In genomic region chr6:170289971-170290305, GRCh38 we compare ENCODE assay signal across 8 cellular contexts. TPM values are rescaled to one million over a fixed set of nuclear protein-coding genes. Genes with fewer than 3 reads are reported as not detected.
A peak's percentile ranks its signal among the peaks of the same experiment; 100 is the strongest.
DNase-seq lines count a peak whose midpoint lies in the region; ATAC-seq and TF ChIP-seq lines count a peak whose summit lies in the region.

No MANE protein-coding gene starts in this region.

- TF ChIP-seq CTCF in mucosa of descending colon (IDR thresholded peaks at IDR 0.05): no peak

- no peak for DNase-seq in stimulated activated naive CD8-positive, alpha-beta T cell treated with anti-CD3 and anti-CD28 coated beads, Interleukin-15, Interleukin-2, amounts not matched to agents 100 U/mL and 50 U/mL, for 24 hours
- DNase-seq in central memory CD8-positive, alpha-beta T cell (ENCODE audit: low spot score in 2 of 2): no peak
- peak in 1 of 3 donors; percentile 30 for DNase-seq in mucosa of descending colon
- DNase-seq in SIG-M5 (lab: John Stamatoyannopoulos, UW): no peak
- DNase-seq in NOMO-1 (lab: John Stamatoyannopoulos, UW; ENCODE audit: unreplicated experiment in 2 of 2): no peak

- H3K27ac Mint-ChIP-seq in stimulated activated naive CD8-positive, alpha-beta T cell treated with anti-CD3 and anti-CD28 coated beads, Interleukin-15, Interleukin-2, amounts not matched to agents 100 ng/mL and 50 ng/mL, for 24 hours: no peak overlapping the region
- H3K27ac Mint-ChIP-seq in central memory CD8-positive, alpha-beta T cell (ENCODE audit: low read depth): peak overlapping the region; percentile 87

- H3K36me3 Mint-ChIP-seq in stimulated activated naive CD8-positive, alpha-beta T cell treated with anti-CD3 and anti-CD28 coated beads, Interleukin-15, Interleukin-2, amounts not matched to agents 100 ng/mL and 50 ng/mL, for 24 hours (ENCODE audit: low read depth): peaks cover 6% of the 10 kb centered on the region
- peaks cover 9% of the 10 kb centered on the region for H3K36me3 Mint-ChIP-seq in central memory CD8-positive, alpha-beta T cell (ENCODE audit: insufficient read depth)

- peak overlapping the region; percentile 85 for H3K4me3 Mint-ChIP-seq in stimulated activated naive CD8-positive, alpha-beta T cell treated with anti-CD3 and anti-CD28 coated beads, Interleukin-15, Interleukin-2, amounts not matched to agents 100 ng/mL and 50 ng/mL, for 24 hours
- H3K4me3 Mint-ChIP-seq in central memory CD8-positive, alpha-beta T cell: peak overlapping the region; percentile 81

- peaks cover 52% of the 10 kb centered on the region for H3K4me1 ChIP-seq in mucosa of descending colon (ENCODE audit: low read depth)

- no peaks in the 10 kb centered on the region for H3K9me3 ChIP-seq in mucosa of descending colon

- no peak for ATAC-seq in stimulated activated naive CD8-positive, alpha-beta T cell treated with anti-CD3 and anti-CD28 coated beads, Interleukin-15, Interleukin-2, amounts not matched to agents 100 U/mL and 50 U/mL, for 24 hours
- no peak for ATAC-seq in central memory CD8-positive, alpha-beta T cell (replicated peaks; ENCODE audit: extremely low read depth, poor library complexity, severe bottlenecking)
- ATAC-seq in mucosa of descending colon (no peak), HG03571 (IDR thresholded peaks at IDR 0.05; ENCODE audit: unreplicated experiment) (no peak), HG03521 (IDR thresholded peaks at IDR 0.05; ENCODE audit: unreplicated experiment) (no peak)

- H3K27me3 Mint-ChIP-seq in stimulated activated naive CD8-positive, alpha-beta T cell treated with anti-CD3 and anti-CD28 coated beads, Interleukin-15, Interleukin-2, amounts not matched to agents 100 ng/mL and 50 ng/mL, for 24 hours: peaks cover 41% of the 10 kb centered on the region
- peaks cover 74% of the 10 kb centered on the region for H3K27me3 Mint-ChIP-seq in central memory CD8-positive, alpha-beta T cell

- peak overlapping the region; percentile 40 for H3K4me3 ChIP-seq in mucosa of descending colon

- no peaks in the 10 kb centered on the region for H3K9me3 Mint-ChIP-seq in stimulated activated naive CD8-positive, alpha-beta T cell treated with anti-CD3 and anti-CD28 coated beads, Interleukin-15, Interleukin-2, amounts not matched to agents 100 ng/mL and 50 ng/mL, for 24 hours
- no peaks in the 10 kb centered on the region for H3K9me3 Mint-ChIP-seq in central memory CD8-positive, alpha-beta T cell

- intact Hi-C loops in mucosa of descending colon (cut with DNase I, micrococcal nuclease): no loop called here

- H3K36me3 ChIP-seq in mucosa of descending colon (ENCODE audit: low read depth): no peaks in the 10 kb centered on the region

- H3K4me1 Mint-ChIP-seq in stimulated activated naive CD8-positive, alpha-beta T cell treated with anti-CD3 and anti-CD28 coated beads, Interleukin-15, Interleukin-2, amounts not matched to agents 100 ng/mL and 50 ng/mL, for 24 hours (ENCODE audit: low read depth): peaks cover 32% of the 10 kb centered on the region
- H3K4me1 Mint-ChIP-seq in central memory CD8-positive, alpha-beta T cell: peaks cover 48% of the 10 kb centered on the region

RNA-seq across cellular contexts. Expression of gene DLL1, which starts 0.9 kb away (rescaled TPM):
- total RNA-seq in mucosa of descending colon: 10 to 100 TPM; 11.0 to 24.0 (median 16.5) TPM

RNA-seq across cellular contexts. Expression of gene FAM120B, which starts 16.6 kb away (rescaled TPM):
- total RNA-seq in mucosa of descending colon: 10 to 100 TPM; 30.7 to 40.0 (median 38.3) TPM
